ENCODE assay signal across 23 cellular contexts in genomic region chr5:81899123-81899522, GRCh38.
A peak's percentile ranks its signal among the peaks of the same experiment; 100 is the strongest.
DNase-seq lines count a peak whose midpoint lies in the region; ATAC-seq, FAIRE-seq and TF ChIP-seq lines count a peak whose summit lies in the region.
"Had no signal": no experiment of that assay in that cellular context is flagged by ENCODE, and none has a peak within 500 bp of the region (broad histone marks: within the 10 kb centered on the region; RNA-seq: fewer than 3 reads in every experiment).

No MANE protein-coding gene starts in this region.

- no peak overlapping the region for H3K4me2 ChIP-seq in HepG2 (ENCODE audit: low read depth, low read length)
- H3K4me2 ChIP-seq in K562 (ENCODE audit: insufficient read depth, low read length): no peak overlapping the region
- H3K4me2 ChIP-seq in neural progenitor cell: no peak overlapping the region
- H3K4me2 ChIP-seq: GM23338 had no signal

- in situ Hi-C loops in HepG2 (cut with HindIII; ENCODE audit: extremely low pct_ligation_motif_present, low pct_unique_long_range_greater_than_20kb) (no loop called here), K562 (cut with MboI) (no loop called here)

- H3K27ac ChIP-seq in HepG2 (ENCODE audit: extremely low read length, insufficient read depth, low read length): no peak overlapping the region
- H3K27ac ChIP-seq in right lobe of liver: no peak overlapping the region
- H3K27ac ChIP-seq in HL-60 (replicated peaks): peak overlapping the region; percentile 80
- no peak overlapping the region for H3K27ac ChIP-seq in K562 (ENCODE audit: extremely low read depth, low read depth, low read length)
- peak overlapping the region in 5 of 8 donors; percentile 16 to 73 (median 38) for H3K27ac ChIP-seq in spleen
- no peak overlapping the region for H3K27ac ChIP-seq in neural progenitor cell
- H3K27ac ChIP-seq in prostate gland: no peak overlapping the region
- H3K27ac ChIP-seq: 22Rv1 had no signal

- BruUV-seq in HepG2 (replicated peaks; lab: Mats Ljungman, UMichigan): no TSS peak
- no TSS peak for BruUV-seq in K562 (replicated peaks; lab: Mats Ljungman, UMichigan)

- no peaks in the 10 kb centered on the region for H3K4me1 Mint-ChIP-seq in neural progenitor cell
- H3K4me1 Mint-ChIP-seq: CD4-positive, CD25-positive, alpha-beta regulatory T cell had no signal

- WGBS in HepG2 (ENCODE audit: low lambda C conversion rate): 5% methylated on average over 2 of the region's 2 CpGs
- 83% methylated on average over 2 of the region's 2 CpGs for WGBS in right lobe of liver (ENCODE audit: insufficient coverage, low coverage, low lambda C conversion rate, missing lambda C conversion rate)
- 40% methylated on average over 2 of the region's 2 CpGs for WGBS in K562 (ENCODE audit: insufficient coverage, low coverage, missing lambda C conversion rate)
- WGBS in spleen, 5 donors: 92 to 97% (median 94%) methylated on average over 2 of the region's 2 CpGs
- 94% methylated on average over 2 of the region's 2 CpGs for WGBS in prostate gland

- TF ChIP-seq POLR2A in HepG2 (IDR thresholded peaks at IDR 0.05; ENCODE audit: insufficient read depth in 1 of 2, low read depth in 2 of 2, low read length in 2 of 2) (no peak), right lobe of liver (IDR thresholded peaks at IDR 0.05) (no peak), K562 (conservative IDR thresholded peaks at IDR 0.05) (no peak), spleen (IDR thresholded peaks at IDR 0.05) (no peak), prostate gland (IDR thresholded peaks at IDR 0.05) (no peak)

- no peak overlapping the region for H3K4me3 Mint-ChIP-seq in neural progenitor cell
- H3K4me3 Mint-ChIP-seq: CD4-positive, CD25-positive, alpha-beta regulatory T cell; CD8-positive, alpha-beta T cell; GM23338; HFFc6 had no signal

- H3K27me3 Mint-ChIP-seq in neural progenitor cell (ENCODE audit: insufficient read depth, low read depth): peaks cover 2% of the 10 kb centered on the region
- H3K27me3 Mint-ChIP-seq: CD4-positive, CD25-positive, alpha-beta regulatory T cell had no signal

- POLR2A ChIA-PET in HepG2 (lab: Yijun Ruan, JAX) (no interaction called here), K562 (lab: Yijun Ruan, JAX) (no interaction called here)

- H3K9me3 Mint-ChIP-seq in neural progenitor cell: peaks cover 8% of the 10 kb centered on the region

- H3K4me1 ChIP-seq in HepG2 (ENCODE audit: insufficient read depth, low read length): no peaks in the 10 kb centered on the region
- no peaks in the 10 kb centered on the region for H3K4me1 ChIP-seq in right lobe of liver
- H3K4me1 ChIP-seq in K562 (replicated peaks in 1 of 2; ENCODE audit: control insufficient read depth in 2 of 2, insufficient read depth in 2 of 2, low read length in 2 of 2): peaks cover 0 to 4% of the 10 kb centered on the region in 2 experiments; a peak in 2 of 5 replicates
- H3K4me1 ChIP-seq in spleen: peaks cover 0 to 20% (median 0%) of the 10 kb centered on the region in 6 donors
- H3K4me1 ChIP-seq in neural progenitor cell: no peaks in the 10 kb centered on the region
- H3K4me1 ChIP-seq in prostate gland (replicated peaks): no peaks in the 10 kb centered on the region
- H3K4me1 ChIP-seq: BE2C, HAP-1 had no signal

- CTCF ChIA-PET in HepG2 (lab: Yijun Ruan, JAX; ENCODE audit: low intra/inter-chr PET ratio, low total read pairs): no interaction called here
- CTCF ChIA-PET in K562 (lab: Yijun Ruan, JAX; ENCODE audit: low intra/inter-chr PET ratio): interaction anchor here (0.6 kb wide), 1 partner anchor 13 kb away, joined by 3 read pairs; no protein-coding TSS in a partner anchor

- H3K9me3 ChIP-seq in HepG2 (ENCODE audit: low read length): no peaks in the 10 kb centered on the region
- no peaks in the 10 kb centered on the region for H3K9me3 ChIP-seq in right lobe of liver
- H3K9me3 ChIP-seq in K562 (replicated peaks; ENCODE audit: control insufficient read depth, insufficient read depth, low read depth, low read length): no peaks in the 10 kb centered on the region
- H3K9me3 ChIP-seq in spleen: peaks cover 0 to 18% (median 14%) of the 10 kb centered on the region in 8 donors
- no peaks in the 10 kb centered on the region for H3K9me3 ChIP-seq in neural progenitor cell (ENCODE audit: low read depth)
- H3K9me3 ChIP-seq in prostate gland: no peaks in the 10 kb centered on the region
- H3K9me3 ChIP-seq: HAP-1 had no signal

- no peak for ATAC-seq in HepG2
- ATAC-seq in right lobe of liver: no peak
- no peak for ATAC-seq in K562
- no peak for ATAC-seq in omental fat pad (ENCODE audit: low FRiP score)
- ATAC-seq: CD8-positive, alpha-beta T cell; GM23338 had no signal

- H3F3A ChIP-seq in neural progenitor cell (ENCODE audit: low read depth): no peaks in the 10 kb centered on the region

- H3K36me3 ChIP-seq in HepG2 (replicated peaks in 1 of 2; ENCODE audit: control insufficient read depth in 1 of 2, insufficient read depth in 2 of 2, low read length in 2 of 2) (no peaks in the 10 kb centered on the region), right lobe of liver (no peaks in the 10 kb centered on the region), K562 (ENCODE audit: control insufficient read depth, insufficient read depth, low read length) (no peaks in the 10 kb centered on the region), spleen (no peaks in the 10 kb centered on the region), neural progenitor cell (no peaks in the 10 kb centered on the region), prostate gland (no peaks in the 10 kb centered on the region)
- H3K36me3 ChIP-seq: BE2C, HAP-1 had no signal

- no peak for TF ChIP-seq CTCF in HepG2 (CRISPR knock-in tag; IDR thresholded peaks at IDR 0.05)
- no peak for TF ChIP-seq CTCF in right lobe of liver (IDR thresholded peaks at IDR 0.05)
- TF ChIP-seq CTCF in HL-60 (IDR thresholded peaks at IDR 0.05; ENCODE audit: insufficient read depth, low read length): no peak
- TF ChIP-seq CTCF in K562 (IDR thresholded peaks at IDR 0.05 in 2 of 3, conservative IDR thresholded peaks at IDR 0.05 in 1 of 3; ENCODE audit: insufficient read depth in 2 of 3, low read depth in 1 of 3, low read length in 3 of 3): no peak
- TF ChIP-seq CTCF in spleen (IDR thresholded peaks at IDR 0.05 in 8 of 11, conservative IDR thresholded peaks at IDR 0.05 in 3 of 11): no peak
- TF ChIP-seq CTCF in omental fat pad (IDR thresholded peaks at IDR 0.05): no peak
- no peak for TF ChIP-seq CTCF in neural progenitor cell (IDR thresholded peaks at IDR 0.05)
- no peak for TF ChIP-seq CTCF in prostate gland (IDR thresholded peaks at IDR 0.05)

- TF ChIP-seq RAD21 in HepG2 (CRISPR knock-in tag; IDR thresholded peaks at IDR 0.05) (no peak), K562 (CRISPR knock-in tag; conservative IDR thresholded peaks at IDR 0.05 in 1 of 2, IDR thresholded peaks at IDR 0.05 in 1 of 2) (no peak)

- H3K36me3 Mint-ChIP-seq in neural progenitor cell: no peaks in the 10 kb centered on the region
- H3K36me3 Mint-ChIP-seq: CD8-positive, alpha-beta T cell had no signal

- no peaks in the 10 kb centered on the region for H3K9me1 ChIP-seq in K562 (ENCODE audit: control insufficient read depth, insufficient read depth, low read length)

- H3K27me3 ChIP-seq in HepG2 (ENCODE audit: control insufficient read depth in 1 of 2, insufficient read depth in 2 of 2, low read length in 2 of 2) (no peaks in the 10 kb centered on the region), right lobe of liver (no peaks in the 10 kb centered on the region), HL-60 (ENCODE audit: insufficient read depth, poor library complexity, severe bottlenecking) (no peaks in the 10 kb centered on the region), K562 (ENCODE audit: control insufficient read depth in 2 of 2, insufficient read depth in 2 of 2, low read length in 2 of 2) (no peaks in the 10 kb centered on the region), spleen (replicated peaks in 1 of 7) (no peaks in the 10 kb centered on the region), neural progenitor cell (no peaks in the 10 kb centered on the region), prostate gland (replicated peaks; ENCODE audit: insufficient read depth) (no peaks in the 10 kb centered on the region)
- H3K27me3 ChIP-seq: BE2C had no signal

- H4K20me1 ChIP-seq in HepG2 (ENCODE audit: insufficient read depth, low read length) (no peaks in the 10 kb centered on the region), K562 (replicated peaks; ENCODE audit: control insufficient read depth, insufficient read depth, low read length) (no peaks in the 10 kb centered on the region), neural progenitor cell (ENCODE audit: low read depth) (no peaks in the 10 kb centered on the region)

- intact Hi-C loops in HepG2 (cut with micrococcal nuclease; ENCODE audit: unreplicated experiment): no loop called here
- intact Hi-C loops in right lobe of liver (cut with DNase I): no loop called here
- intact Hi-C loops in K562 (cut with micrococcal nuclease): no loop called here
- intact Hi-C loops in spleen (cut with DNase I; ENCODE audit: low total_unique reads): no loop called here
- intact Hi-C loops in prostate gland (cut with DNase I): no loop called here

- no peak overlapping the region for H2AFZ ChIP-seq in HepG2 (ENCODE audit: low read length)
- H2AFZ ChIP-seq in K562 (ENCODE audit: low read depth, low read length): no peak overlapping the region
- no peak overlapping the region for H2AFZ ChIP-seq in neural progenitor cell (replicated peaks)
- H2AFZ ChIP-seq: GM23338 had no signal

- H3K4me3 ChIP-seq in HepG2 (replicated peaks in 1 of 3; ENCODE audit: insufficient read depth in 1 of 3, low read depth in 2 of 3, low read length in 3 of 3) (no peak overlapping the region), right lobe of liver (no peak overlapping the region), HL-60 (replicated peaks; ENCODE audit: insufficient read depth, low read length) (no peak overlapping the region), K562 (no peak overlapping the region), spleen (no peak overlapping the region), neural progenitor cell (no peak overlapping the region), prostate gland (no peak overlapping the region)
- H3K4me3 ChIP-seq: GM23338, HAP-1 had no signal

- TF ChIP-seq EP300 in HepG2 (IDR thresholded peaks at IDR 0.05; ENCODE audit: low read depth in 2 of 2, low read length in 2 of 2) (no peak), HepG2 (CRISPR knock-in tag; IDR thresholded peaks at IDR 0.05; ENCODE audit: borderline replicate concordance) (no peak), K562 (IDR thresholded peaks at IDR 0.05; ENCODE audit: low read length) (no peak)

- no peak for DNase-seq in HepG2 (ENCODE audit: low spot score)
- DNase-seq in right lobe of liver: no peak
- no peak for DNase-seq in HL-60 (ENCODE audit: low read depth in 1 of 2, low spot score in 1 of 2)
- DNase-seq in K562 (ENCODE audit: extremely low read depth in 1 of 4, low spot score in 3 of 4): no peak
- DNase-seq in spleen: no peak
- no peak for DNase-seq in omental fat pad (ENCODE audit: low spot score)
- no peak for DNase-seq in neural progenitor cell (ENCODE audit: low spot score)
- DNase-seq in prostate gland (ENCODE audit: low spot score): no peak
- DNase-seq: ACHN; BE2C; C1 segment of cervical spinal cord; Caco-2; CD4-positive, CD25-positive, alpha-beta regulatory T cell; CD8-positive, alpha-beta T cell; DMS153; DND-41; GDM1; HFFc6 had no signal

- no peak overlapping the region for H3K27ac Mint-ChIP-seq in neural progenitor cell
- H3K27ac Mint-ChIP-seq: CD4-positive, CD25-positive, alpha-beta regulatory T cell; CD8-positive, alpha-beta T cell; GM23338; HFFc6 had no signal

- H3K79me2 ChIP-seq in HepG2 (ENCODE audit: insufficient read depth, low read length) (no peaks in the 10 kb centered on the region), K562 (ENCODE audit: control insufficient read depth, insufficient read depth, low read length) (no peaks in the 10 kb centered on the region), neural progenitor cell (ENCODE audit: low read depth) (no peaks in the 10 kb centered on the region)

- no peak for FAIRE-seq in HepG2 (lab: Jason Lieb, UNC)
- no peak for FAIRE-seq in K562 (lab: Jason Lieb, UNC)
- FAIRE-seq: A204.1, GM12891 had no signal

- H3K9ac ChIP-seq in HepG2 (ENCODE audit: insufficient read depth, low read depth, low read length) (no peak overlapping the region), K562 (ENCODE audit: insufficient read depth in 1 of 2, low read depth in 2 of 2, low read length in 2 of 2) (no peak overlapping the region), neural progenitor cell (no peak overlapping the region)

Comparison
In these comparisons a context has a peak if more than half of its experiments do, and no peak if none do; other contexts are left out.
1. H3K27ac ChIP-seq: peak in HL-60 (single experiment) and spleen (5 of 8); none in HepG2 (single experiment), right lobe of liver (0 of 3), K562 (single experiment), neural progenitor cell (single experiment) and prostate gland (0 of 2).
2. Of the 241 proteins assayed by ChIP-seq in both HepG2 and K562: peak only in HepG2: MAFF and MAFK; only in K562: MAFG; in both: none; in neither: 238.